ENCODE assay signal across 1 cellular context in genomic region chr1:62436039-62436465, GRCh38.
TF ChIP-seq lines count a peak whose summit lies in the region.

No MANE protein-coding gene starts in this region.

TF ChIP-seq in HepG2, 621 proteins besides CTCF, POLR2A, EP300 and RAD21 (continued from another document and continues in another):
- TF ChIP-seq, protein P1, sequence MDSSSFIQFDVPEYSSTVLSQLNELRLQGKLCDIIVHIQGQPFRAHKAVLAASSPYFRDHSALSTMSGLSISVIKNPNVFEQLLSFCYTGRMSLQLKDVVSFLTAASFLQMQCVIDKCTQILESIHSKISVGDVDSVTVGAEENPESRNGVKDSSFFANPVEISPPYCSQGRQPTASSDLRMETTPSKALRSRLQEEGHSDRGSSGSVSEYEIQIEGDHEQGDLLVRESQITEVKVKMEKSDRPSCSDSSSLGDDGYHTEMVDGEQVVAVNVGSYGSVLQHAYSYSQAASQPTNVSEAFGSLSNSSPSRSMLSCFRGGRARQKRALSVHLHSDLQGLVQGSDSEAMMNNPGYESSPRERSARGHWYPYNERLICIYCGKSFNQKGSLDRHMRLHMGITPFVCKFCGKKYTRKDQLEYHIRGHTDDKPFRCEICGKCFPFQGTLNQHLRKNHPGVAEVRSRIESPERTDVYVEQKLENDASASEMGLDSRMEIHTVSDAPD (CRISPR knock-in tag; IDR thresholded peaks at IDR 0.05), result 0 out of 2 replicates have a peak, but pooled peaks have one; percentile 50
- TF ChIP-seq MAFK (conservative IDR thresholded peaks at IDR 0.05 in 1 of 2, IDR thresholded peaks at IDR 0.05 in 1 of 2; ENCODE audit: low read length in 2 of 2), result no peak
- TF ChIP-seq ZNF800 (CRISPR knock-in tag; IDR thresholded peaks at IDR 0.05), result 0 out of 2 replicates have a peak, but pooled peaks have one; percentile 20
- no peak for TF ChIP-seq CHD4 (IDR thresholded peaks at IDR 0.05; ENCODE audit: borderline replicate concordance, low read length)
- TF ChIP-seq SETDB1 (CRISPR knock-in tag; IDR thresholded peaks at IDR 0.05; ENCODE audit: borderline replicate concordance), result no peak
- TF ChIP-seq TARDBP (CRISPR knock-in tag; IDR thresholded peaks at IDR 0.05), result no peak
- TF ChIP-seq SRSF1 (optimal IDR thresholded peaks at IDR 0.05; ENCODE audit: low read depth, low read length), result peak; percentile 87
- no peak; the same call in 1 of the 2 replicates for TF ChIP-seq ZBTB2 (CRISPR knock-in tag; IDR thresholded peaks at IDR 0.05; ENCODE audit: low read depth)
- TF ChIP-seq ZNF414 (CRISPR knock-in tag; IDR thresholded peaks at IDR 0.05), result 0 out of 2 replicates have a peak, but pooled peaks have one; percentile 0
- peak; percentile 18 for TF ChIP-seq ZNF781 (CRISPR knock-in tag; IDR thresholded peaks at IDR 0.05; ENCODE audit: borderline replicate concordance, not compliant biosample characterization)
- no peak for TF ChIP-seq NFYB (CRISPR knock-in tag; IDR thresholded peaks at IDR 0.05)
- TF ChIP-seq, protein P2, sequence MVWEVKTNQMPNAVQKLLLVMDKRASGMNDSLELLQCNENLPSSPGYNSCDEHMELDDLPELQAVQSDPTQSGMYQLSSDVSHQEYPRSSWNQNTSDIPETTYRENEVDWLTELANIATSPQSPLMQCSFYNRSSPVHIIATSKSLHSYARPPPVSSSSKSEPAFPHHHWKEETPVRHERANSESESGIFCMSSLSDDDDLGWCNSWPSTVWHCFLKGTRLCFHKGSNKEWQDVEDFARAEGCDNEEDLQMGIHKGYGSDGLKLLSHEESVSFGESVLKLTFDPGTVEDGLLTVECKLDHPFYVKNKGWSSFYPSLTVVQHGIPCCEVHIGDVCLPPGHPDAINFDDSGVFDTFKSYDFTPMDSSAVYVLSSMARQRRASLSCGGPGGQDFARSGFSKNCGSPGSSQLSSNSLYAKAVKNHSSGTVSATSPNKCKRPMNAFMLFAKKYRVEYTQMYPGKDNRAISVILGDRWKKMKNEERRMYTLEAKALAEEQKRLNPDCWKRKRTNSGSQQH (CRISPR knock-in tag; IDR thresholded peaks at IDR 0.05; ENCODE audit: low read depth), result no peak
- TF ChIP-seq SMARCC2 (IDR thresholded peaks at IDR 0.05), result no peak
- no peak for TF ChIP-seq PHF21A (CRISPR knock-in tag; IDR thresholded peaks at IDR 0.05)
- TF ChIP-seq MATR3 (CRISPR knock-in tag; IDR thresholded peaks at IDR 0.05), result no peak
- TF ChIP-seq ZNF615 (CRISPR knock-in tag; IDR thresholded peaks at IDR 0.05; ENCODE audit: borderline replicate concordance), result no peak
- TF ChIP-seq ZBTB3 (CRISPR knock-in tag; IDR thresholded peaks at IDR 0.05; ENCODE audit: borderline replicate concordance, low read depth), result no peak
- TF ChIP-seq U2AF2 (IDR thresholded peaks at IDR 0.05; ENCODE audit: low read depth, low read length), result no peak
- no peak for TF ChIP-seq MED8 (CRISPR knock-in tag; IDR thresholded peaks at IDR 0.05; ENCODE audit: insufficient replicate concordance)
- TF ChIP-seq TBX2 (CRISPR knock-in tag; IDR thresholded peaks at IDR 0.05; ENCODE audit: borderline replicate concordance), result peak; percentile 80
- TF ChIP-seq HOXA7 (CRISPR knock-in tag; IDR thresholded peaks at IDR 0.05), result no peak
- TF ChIP-seq FOXO1 (CRISPR knock-in tag; IDR thresholded peaks at IDR 0.05), result peak; percentile 24; the same call in 1 of the 2 replicates
- TF ChIP-seq HMG20B (CRISPR knock-in tag; conservative IDR thresholded peaks at IDR 0.05), result 0 out of 2 replicates have a peak, but pooled peaks have one; percentile 34
- no peak for TF ChIP-seq BRCA1 (CRISPR knock-in tag; IDR thresholded peaks at IDR 0.05)
- TF ChIP-seq MTF1 (CRISPR knock-in tag; IDR thresholded peaks at IDR 0.05), result no peak; the same call in 1 of the 2 replicates
- TF ChIP-seq PREB (CRISPR knock-in tag; IDR thresholded peaks at IDR 0.05), result no peak
- TF ChIP-seq FOXK1 (CRISPR knock-in tag; IDR thresholded peaks at IDR 0.05; ENCODE audit: borderline replicate concordance, low read depth), result no peak; the same call in 1 of the 2 replicates
- 0 out of 2 replicates have a peak, but pooled peaks have one; percentile 65 for TF ChIP-seq ZNF772 (CRISPR knock-in tag; IDR thresholded peaks at IDR 0.05)
- TF ChIP-seq, protein P3, sequence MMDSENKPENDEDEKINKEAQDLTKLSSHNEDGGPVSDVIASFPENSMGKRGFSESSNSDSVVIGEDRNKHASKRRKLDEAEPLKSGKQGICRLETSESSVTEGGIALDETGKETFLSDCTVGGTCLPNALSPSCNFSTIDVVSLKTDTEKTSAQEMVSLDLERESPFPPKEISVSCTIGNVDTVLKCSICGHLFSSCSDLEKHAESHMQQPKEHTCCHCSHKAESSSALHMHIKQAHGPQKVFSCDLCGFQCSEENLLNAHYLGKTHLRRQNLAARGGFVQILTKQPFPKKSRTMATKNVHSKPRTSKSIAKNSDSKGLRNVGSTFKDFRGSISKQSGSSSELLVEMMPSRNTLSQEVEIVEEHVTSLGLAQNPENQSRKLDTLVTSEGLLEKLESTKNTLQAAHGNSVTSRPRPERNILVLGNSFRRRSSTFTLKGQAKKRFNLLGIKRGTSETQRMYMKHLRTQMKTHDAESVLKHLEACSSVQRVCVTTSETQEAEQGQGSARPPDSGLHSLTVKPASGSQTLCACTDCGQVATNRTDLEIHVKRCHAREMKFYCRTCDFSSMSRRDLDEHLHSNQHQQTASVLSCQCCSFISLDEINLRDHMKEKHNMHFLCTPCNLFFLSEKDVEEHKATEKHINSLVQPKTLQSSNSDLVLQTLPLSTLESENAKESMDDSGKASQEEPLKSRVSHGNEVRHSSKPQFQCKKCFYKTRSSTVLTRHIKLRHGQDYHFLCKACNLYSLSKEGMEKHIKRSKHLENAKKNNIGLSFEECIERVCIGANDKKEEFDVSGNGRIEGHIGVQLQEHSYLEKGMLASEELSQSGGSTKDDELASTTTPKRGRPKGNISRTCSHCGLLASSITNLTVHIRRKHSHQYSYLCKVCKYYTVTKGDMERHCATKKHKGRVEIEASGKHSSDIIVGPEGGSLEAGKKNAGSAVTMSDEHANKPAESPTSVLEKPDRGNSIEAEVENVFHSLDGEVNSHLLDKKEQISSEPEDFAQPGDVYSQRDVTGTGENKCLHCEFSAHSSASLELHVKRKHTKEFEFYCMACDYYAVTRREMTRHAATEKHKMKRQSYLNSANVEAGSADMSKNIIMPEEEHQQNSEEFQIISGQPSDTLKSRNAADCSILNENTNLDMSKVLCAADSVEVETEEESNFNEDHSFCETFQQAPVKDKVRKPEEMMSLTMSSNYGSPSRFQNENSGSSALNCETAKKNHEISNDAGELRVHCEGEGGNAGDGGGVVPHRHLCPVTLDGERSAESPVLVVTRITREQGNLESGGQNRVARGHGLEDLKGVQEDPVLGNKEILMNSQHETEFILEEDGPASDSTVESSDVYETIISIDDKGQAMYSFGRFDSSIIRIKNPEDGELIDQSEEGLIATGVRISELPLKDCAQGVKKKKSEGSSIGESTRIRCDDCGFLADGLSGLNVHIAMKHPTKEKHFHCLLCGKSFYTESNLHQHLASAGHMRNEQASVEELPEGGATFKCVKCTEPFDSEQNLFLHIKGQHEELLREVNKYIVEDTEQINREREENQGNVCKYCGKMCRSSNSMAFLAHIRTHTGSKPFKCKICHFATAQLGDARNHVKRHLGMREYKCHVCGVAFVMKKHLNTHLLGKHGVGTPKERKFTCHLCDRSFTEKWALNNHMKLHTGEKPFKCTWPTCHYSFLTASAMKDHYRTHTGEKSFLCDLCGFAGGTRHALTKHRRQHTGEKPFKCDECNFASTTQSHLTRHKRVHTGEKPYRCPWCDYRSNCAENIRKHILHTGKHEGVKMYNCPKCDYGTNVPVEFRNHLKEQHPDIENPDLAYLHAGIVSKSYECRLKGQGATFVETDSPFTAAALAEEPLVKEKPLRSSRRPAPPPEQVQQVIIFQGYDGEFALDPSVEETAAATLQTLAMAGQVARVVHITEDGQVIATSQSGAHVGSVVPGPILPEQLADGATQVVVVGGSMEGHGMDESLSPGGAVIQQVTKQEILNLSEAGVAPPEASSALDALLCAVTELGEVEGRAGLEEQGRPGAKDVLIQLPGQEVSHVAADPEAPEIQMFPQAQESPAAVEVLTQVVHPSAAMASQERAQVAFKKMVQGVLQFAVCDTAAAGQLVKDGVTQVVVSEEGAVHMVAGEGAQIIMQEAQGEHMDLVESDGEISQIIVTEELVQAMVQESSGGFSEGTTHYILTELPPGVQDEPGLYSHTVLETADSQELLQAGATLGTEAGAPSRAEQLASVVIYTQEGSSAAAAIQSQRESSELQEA (CRISPR knock-in tag; IDR thresholded peaks at IDR 0.05; ENCODE audit: not compliant biosample characterization), result no peak
- 0 out of 2 replicates have a peak, but pooled peaks have one; percentile 28 for TF ChIP-seq HES4 (CRISPR knock-in tag; IDR thresholded peaks at IDR 0.05; ENCODE audit: borderline replicate concordance)
- TF ChIP-seq ZSCAN9 (CRISPR knock-in tag; IDR thresholded peaks at IDR 0.05; ENCODE audit: borderline replicate concordance), result no peak
- TF ChIP-seq ZFP82 (CRISPR knock-in tag; IDR thresholded peaks at IDR 0.05; ENCODE audit: borderline replicate concordance), result 0 out of 2 replicates have a peak, but pooled peaks have one; percentile 6
- no peak for TF ChIP-seq ZHX1 (CRISPR knock-in tag; IDR thresholded peaks at IDR 0.05; ENCODE audit: low read depth)
- TF ChIP-seq ZNF770 (CRISPR knock-in tag; IDR thresholded peaks at IDR 0.05), result no peak
- TF ChIP-seq RFX3 (CRISPR knock-in tag; IDR thresholded peaks at IDR 0.05), result no peak
- TF ChIP-seq ZNF660 (CRISPR knock-in tag; IDR thresholded peaks at IDR 0.05; ENCODE audit: borderline replicate concordance, low read depth), result no peak
- TF ChIP-seq HOXA3 (CRISPR knock-in tag; IDR thresholded peaks at IDR 0.05), result peak; percentile 78
- TF ChIP-seq ZNF343 (CRISPR knock-in tag; IDR thresholded peaks at IDR 0.05), result no peak
- TF ChIP-seq SMAD3 (CRISPR knock-in tag; IDR thresholded peaks at IDR 0.05), result 0 out of 2 replicates have a peak, but pooled peaks have one; percentile 18
